25 cellular contexts compared by ENCODE assay signal in the genomic region with DNA sequence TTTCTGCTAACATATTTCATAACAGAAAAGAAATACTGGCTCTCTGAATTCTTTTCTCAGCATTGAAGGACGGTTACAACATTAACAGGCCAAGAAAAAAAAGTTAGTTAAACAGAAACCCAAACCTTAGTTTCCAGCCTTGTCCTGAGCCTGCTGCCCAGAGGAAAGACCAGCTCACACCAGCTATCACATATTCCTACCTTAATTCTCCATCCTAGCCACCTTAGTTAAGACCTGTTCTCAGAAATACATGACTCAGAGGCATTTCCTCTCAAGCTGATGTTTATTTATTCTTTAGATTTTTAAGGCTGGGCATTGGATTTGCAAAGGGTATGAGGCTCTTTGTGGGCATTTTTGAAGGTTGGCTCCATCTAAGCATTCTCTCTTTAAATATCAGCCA. TPM values are rescaled to one million over a fixed set of nuclear protein-coding genes. Genes with fewer than 3 reads are reported as not detected.
DNase-seq lines count a peak whose midpoint lies in the region; ATAC-seq, FAIRE-seq and TF ChIP-seq lines count a peak whose summit lies in the region.
"Had no signal": no experiment of that assay in that cellular context is flagged by ENCODE, and none has a peak within 500 bp of the region (broad histone marks: within the 10 kb centered on the region; RNA-seq: fewer than 3 reads in every experiment).

No MANE protein-coding gene starts in this region.

- ATAC-seq in thoracic aorta (ENCODE audit: insufficient number of reproducible peaks, low FRiP score, low read depth) (no peak), GM21423 (IDR thresholded peaks at IDR 0.05; ENCODE audit: unreplicated experiment) (no peak)
- ATAC-seq: gastroesophageal sphincter had no signal

- BruUV-seq in MCF 10A (replicated peaks; lab: Mats Ljungman, UMichigan), result no TSS peak

- peaks cover 21% of the 10 kb centered on the region for H3K4me1 Mint-ChIP-seq in MCF 10A (ENCODE audit: insufficient read depth, unreplicated experiment)
- H3K4me1 Mint-ChIP-seq: activated naive CD8-positive, alpha-beta T cell treated with anti-CD3 and anti-CD28 coated beads, Interleukin-2, amount 10 ng/mL, durations not matched to agents 7 days and 5 days had no signal

- no peaks in the 10 kb centered on the region for H3K27me3 Mint-ChIP-seq in MCF 10A (ENCODE audit: insufficient read depth, unreplicated experiment)
- H3K27me3 Mint-ChIP-seq: activated naive CD8-positive, alpha-beta T cell treated with anti-CD3 and anti-CD28 coated beads, Interleukin-2, amount 10 ng/mL, durations not matched to agents 7 days and 5 days had no signal

- TF ChIP-seq CTCF in MCF 10A (IDR thresholded peaks at IDR 0.05; ENCODE audit: unreplicated experiment) (no peak), breast epithelium (IDR thresholded peaks at IDR 0.05) (no peak), thoracic aorta (IDR thresholded peaks at IDR 0.05) (no peak)

- DNase-seq in MCF 10A (ENCODE audit: unreplicated experiment) (peak; percentile 73), breast epithelium (ENCODE audit: low spot score in 2 of 2) (no peak), astrocyte of the hippocampus (ENCODE audit: low read depth, low spot score) (peak; percentile 50), fibroblast of peridontal ligament (ENCODE audit: extremely low read depth) (peak; percentile 52), thoracic aorta (ENCODE audit: low spot score) (no peak), NCI-H1694 (lab: John Stamatoyannopoulos, UW) (no peak), H54 (ENCODE audit: insufficient read length, low spot score) (no peak)
- DNase-seq: 8988T; activated CD4-positive, alpha-beta T cell treated with anti-CD3 and anti-CD28 coated beads, Interleukin-2, amount 50 U/mL, for 4 hours; activated CD8-positive, alpha-beta memory T cell treated with anti-CD3 and anti-CD28 coated beads, Interleukin-2, amount 50 U/mL, for 4 hours; activated naive CD8-positive, alpha-beta T cell treated with anti-CD3 and anti-CD28 coated beads, Interleukin-2, amount 10 ng/mL, durations not matched to agents 7 days and 5 days; Caco-2; dermis blood vessel endothelial cell; H7; Karpas-422; NCI-H1048; NCI-H1930; NCI-H345; NCI-H774; stimulated activated CD4-positive, alpha-beta T cell treated with anti-CD3 and anti-CD28 coated beads, Interleukin-15, amount 100 ng/mL, for 24 hours; upper lobe of left lung had no signal

- H3K27me3 ChIP-seq in breast epithelium, result no peaks in the 10 kb centered on the region
- no peaks in the 10 kb centered on the region for H3K27me3 ChIP-seq in thoracic aorta (replicated peaks; ENCODE audit: insufficient read depth)
- H3K27me3 ChIP-seq: right atrium auricular region, upper lobe of left lung had no signal

- H3K27ac ChIP-seq in breast epithelium (peak overlapping the region in 1 of 2 donors; percentile 60), thoracic aorta (peak overlapping the region; percentile 28 to 44)
- H3K27ac ChIP-seq: gastroesophageal sphincter, upper lobe of left lung had no signal

- H3K9me3 ChIP-seq in breast epithelium, result peaks cover 9 to 16% of the 10 kb centered on the region in 2 donors
- peaks cover 11% of the 10 kb centered on the region for H3K9me3 ChIP-seq in thoracic aorta
- H3K9me3 ChIP-seq: Caco-2 had no signal

- no peaks in the 10 kb centered on the region for H3K36me3 Mint-ChIP-seq in MCF 10A (ENCODE audit: insufficient read depth, unreplicated experiment)
- H3K36me3 Mint-ChIP-seq: activated naive CD8-positive, alpha-beta T cell treated with anti-CD3 and anti-CD28 coated beads, Interleukin-2, amount 10 ng/mL, durations not matched to agents 7 days and 5 days had no signal

- CTCF ChIA-PET in MCF 10A (lab: Yijun Ruan, JAX), result interaction anchor here (0.7 kb wide), 1 partner anchor 1186 kb away, joined by 3 read pairs; no protein-coding TSS in a partner anchor

- POLR2A ChIA-PET in MCF 10A (lab: Yijun Ruan, JAX), result interaction anchor here (0.7 to 1.2 kb wide), 2 partner anchors 10 to 21 kb away, joined by 3 read pairs; no protein-coding TSS in a partner anchor

- H3K4me1 ChIP-seq in breast epithelium (no peaks in the 10 kb centered on the region), thoracic aorta (ENCODE audit: control insufficient read depth in 1 of 2, low read depth in 2 of 2) (no peaks in the 10 kb centered on the region)
- H3K4me1 ChIP-seq: Caco-2, gastroesophageal sphincter, right atrium auricular region, upper lobe of left lung had no signal

- FAIRE-seq in H54 (lab: Jason Lieb, UNC), result no peak

- H3K36me3 ChIP-seq in breast epithelium, result no peaks in the 10 kb centered on the region
- no peaks in the 10 kb centered on the region for H3K36me3 ChIP-seq in thoracic aorta
- H3K36me3 ChIP-seq: gastroesophageal sphincter, right atrium auricular region, upper lobe of left lung had no signal

- H3K4me3 ChIP-seq in breast epithelium (no peak overlapping the region), thoracic aorta (no peak overlapping the region)
- H3K4me3 ChIP-seq: gastroesophageal sphincter, right atrium auricular region, upper lobe of left lung had no signal

- intact Hi-C loops in MCF 10A (cut with micrococcal nuclease) (no loop called here), breast epithelium (cut with DNase I; ENCODE audit: low total_unique reads) (no loop called here)

- no peak overlapping the region for H3K4me3 Mint-ChIP-seq in MCF 10A (ENCODE audit: unreplicated experiment)
- H3K4me3 Mint-ChIP-seq: activated naive CD8-positive, alpha-beta T cell treated with anti-CD3 and anti-CD28 coated beads, Interleukin-2, amount 10 ng/mL, durations not matched to agents 7 days and 5 days had no signal

- TF ChIP-seq POLR2A in breast epithelium (IDR thresholded peaks at IDR 0.05) (no peak), H54 (IDR thresholded peaks at IDR 0.05; ENCODE audit: low read depth, low read length) (no peak)

- peaks cover 8% of the 10 kb centered on the region for H3K9me3 Mint-ChIP-seq in MCF 10A (ENCODE audit: unreplicated experiment)

- H3K27ac Mint-ChIP-seq in MCF 10A (ENCODE audit: low read depth, unreplicated experiment), result peak overlapping the region; percentile 49
- H3K27ac Mint-ChIP-seq: activated naive CD8-positive, alpha-beta T cell treated with anti-CD3 and anti-CD28 coated beads, Interleukin-2, amount 10 ng/mL, durations not matched to agents 7 days and 5 days; activated T-helper 2 cell treated with anti-CD3 and anti-CD28 coated beads, Interferon-gamma antibody, Interleukin-2, Interleukin-4, amounts not matched to agents 10 μg/mL and 5 μg/mL and 100 μg/mL, durations not matched to agents 14 hours and 24 hours and 36 hours had no signal

RNA-seq across cellular contexts. Expression of a gene that starts 34.3 kb away (rescaled TPM):
- total RNA-seq in MCF 10A (2022) (2.2 and 3.1 TPM in 2 replicates), breast epithelium (10 to 100 TPM in 2 of 3 donors, 1 to 10 TPM in 1; 8.6 to 16.4 (median 13.9) TPM), thoracic aorta (1 to 10 TPM in 1 of 2 donors, under 1 TPM in 1; 0.27 to 2.2 TPM)
- total RNA-seq: Caco-2 had no signal

Comparison
In these comparisons a context has a peak if more than half of its experiments do, and no peak if none do; other contexts are left out.
1. DNase-seq: peak in MCF 10A (single experiment), astrocyte of the hippocampus (single experiment) and fibroblast of peridontal ligament (single experiment); none in breast epithelium (0 of 2), thoracic aorta (single experiment), NCI-H1694 (single experiment) and H54 (single experiment).